In the genomic region with DNA sequence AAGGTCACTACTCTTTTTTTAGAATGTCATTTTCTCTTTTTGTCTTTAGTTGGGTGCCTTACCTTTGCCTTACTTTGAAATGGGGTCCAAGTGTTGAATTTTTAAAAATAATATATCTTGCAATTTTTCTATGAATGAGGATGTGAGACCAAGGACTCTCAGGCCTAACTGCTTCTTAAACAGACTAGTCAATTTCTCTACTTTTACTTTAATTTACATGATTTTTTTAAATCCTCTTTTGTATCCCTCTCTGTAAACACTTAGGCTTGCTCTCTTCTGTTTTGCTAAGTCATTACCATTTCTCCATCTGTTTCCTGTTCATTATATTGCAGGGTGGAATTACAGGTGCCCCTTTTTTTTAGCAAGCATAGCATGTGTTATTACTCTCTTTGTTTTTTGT, we compare ENCODE assay signal across 26 cellular contexts.
DNase-seq lines count a peak whose midpoint lies in the region; ATAC-seq lines count a peak whose summit lies in the region.
"Had no signal": no experiment of that assay in that cellular context is flagged by ENCODE, and none has a peak within 500 bp of the region (broad histone marks: within the 10 kb centered on the region; RNA-seq: fewer than 3 reads in every experiment).

No MANE protein-coding gene starts in this region.

- H3K36me3 Mint-ChIP-seq in activated T-helper 1 cell treated with anti-CD3 and anti-CD28 coated beads, Interleukin-12 subunit alpha, Interleukin-12 subunit beta, Interleukin-2, Interleukin-4 antibody, amounts not matched to agents 30 ng/mL and 10 ng/mL and 1 ng/mL, durations not matched to agents 14 hours and 24 hours and 36 hours (ENCODE audit: low read depth) = no peaks in the 10 kb centered on the region
- H3K36me3 Mint-ChIP-seq: brain; CD8-positive, alpha-beta memory T cell had no signal

- peak; percentile 22 for ATAC-seq in GM19351 (IDR thresholded peaks at IDR 0.05; ENCODE audit: unreplicated experiment)
- no peak for ATAC-seq in GM21529 (IDR thresholded peaks at IDR 0.05; ENCODE audit: unreplicated experiment)
- ATAC-seq: A549; activated CD8-positive, alpha-beta T cell treated with anti-CD3 and anti-CD28 coated beads, Interleukin-2, amount 10 ng/mL, durations not matched to agents 7 days and 5 days; heart left ventricle; K562 had no signal

- intact Hi-C loops in activated T-helper 1 cell treated with anti-CD3 and anti-CD28 coated beads, Interleukin-12 subunit alpha, Interleukin-12 subunit beta, Interleukin-2, Interleukin-4 antibody, amounts not matched to agents 30 ng/mL and 10 ng/mL and 1 ng/mL, durations not matched to agents 14 hours and 24 hours and 36 hours (cut with micrococcal nuclease) = no loop called here

- DNase-seq in COR-L47 (lab: John Stamatoyannopoulos, UW) (peak; percentile 9), NCI-H1930 (lab: John Stamatoyannopoulos, UW) (peak; percentile 10 to 20), NCI-H748 (lab: John Stamatoyannopoulos, UW; ENCODE audit: unreplicated experiment) (peak; percentile 92), NCI-H82 treated with DMSO at 0.1 percent for 48 hours (lab: John Stamatoyannopoulos, UW; ENCODE audit: unreplicated experiment) (no peak), COLO829 (ENCODE audit: low spot score) (no peak)
- no peak for DNase-seq in activated T-helper 1 cell treated with anti-CD3 and anti-CD28 coated beads, Interleukin-12 subunit alpha, Interleukin-12 subunit beta, Interleukin-2, Interleukin-4 antibody, amounts not matched to agents 30 ng/mL and 10 ng/mL and 1 ng/mL, durations not matched to agents 14 hours and 24 hours and 36 hours (ENCODE audit: low spot score)
- DNase-seq: activated CD4-positive, alpha-beta T cell treated with anti-CD3 and anti-CD28 coated beads for 1 hour; activated CD8-positive, alpha-beta T cell treated with anti-CD3 and anti-CD28 coated beads, Interleukin-2, amount 10 ng/mL, durations not matched to agents 7 days and 5 days; activated naive CD4-positive, alpha-beta T cell; activated T-cell treated with anti-CD3 and anti-CD28 coated beads, Interleukin-2, amount 50 U/mL, for 1 hour; adrenal gland; CD8-positive, alpha-beta memory T cell; effector CD4-positive, alpha-beta T cell; erythroblast; GM23248; heart left ventricle; Peyer's patch; sigmoid colon; T-helper 1 cell had no signal

- H3K4me3 Mint-ChIP-seq in activated T-helper 1 cell treated with anti-CD3 and anti-CD28 coated beads, Interleukin-12 subunit alpha, Interleukin-12 subunit beta, Interleukin-2, Interleukin-4 antibody, amounts not matched to agents 30 ng/mL and 10 ng/mL and 1 ng/mL, durations not matched to agents 14 hours and 24 hours and 36 hours = no peak overlapping the region
- H3K4me3 Mint-ChIP-seq: activated CD8-positive, alpha-beta T cell treated with anti-CD3 and anti-CD28 coated beads, Interleukin-2, amount 10 ng/mL, durations not matched to agents 7 days and 5 days; brain; CD8-positive, alpha-beta memory T cell; stimulated activated naive CD8-positive, alpha-beta T cell treated with anti-CD3 and anti-CD28 coated beads, Interleukin-15, Interleukin-2, amounts not matched to agents 100 ng/mL and 50 ng/mL, for 24 hours had no signal

- no peaks in the 10 kb centered on the region for H3K9me3 Mint-ChIP-seq in activated T-helper 1 cell treated with anti-CD3 and anti-CD28 coated beads, Interleukin-12 subunit alpha, Interleukin-12 subunit beta, Interleukin-2, Interleukin-4 antibody, amounts not matched to agents 30 ng/mL and 10 ng/mL and 1 ng/mL, durations not matched to agents 14 hours and 24 hours and 36 hours
- H3K9me3 Mint-ChIP-seq: brain; stimulated activated naive CD8-positive, alpha-beta T cell treated with anti-CD3 and anti-CD28 coated beads, Interleukin-15, Interleukin-2, amounts not matched to agents 100 ng/mL and 50 ng/mL, for 24 hours had no signal

- no peak overlapping the region for H3K27ac Mint-ChIP-seq in activated T-helper 1 cell treated with anti-CD3 and anti-CD28 coated beads, Interleukin-12 subunit alpha, Interleukin-12 subunit beta, Interleukin-2, Interleukin-4 antibody, amounts not matched to agents 30 ng/mL and 10 ng/mL and 1 ng/mL, durations not matched to agents 14 hours and 24 hours and 36 hours
- H3K27ac Mint-ChIP-seq: activated CD8-positive, alpha-beta T cell treated with anti-CD3 and anti-CD28 coated beads, Interleukin-2, amount 10 ng/mL, durations not matched to agents 7 days and 5 days; brain; CD8-positive, alpha-beta memory T cell; progenitor cell of endocrine pancreas; stimulated activated naive CD8-positive, alpha-beta T cell treated with anti-CD3 and anti-CD28 coated beads, Interleukin-15, Interleukin-2, amounts not matched to agents 100 ng/mL and 50 ng/mL, for 24 hours had no signal

- H3K27me3 Mint-ChIP-seq in activated T-helper 1 cell treated with anti-CD3 and anti-CD28 coated beads, Interleukin-12 subunit alpha, Interleukin-12 subunit beta, Interleukin-2, Interleukin-4 antibody, amounts not matched to agents 30 ng/mL and 10 ng/mL and 1 ng/mL, durations not matched to agents 14 hours and 24 hours and 36 hours (ENCODE audit: insufficient read depth) = no peaks in the 10 kb centered on the region
- H3K27me3 Mint-ChIP-seq: brain; CD8-positive, alpha-beta memory T cell; progenitor cell of endocrine pancreas; stimulated activated naive CD8-positive, alpha-beta T cell treated with anti-CD3 and anti-CD28 coated beads, Interleukin-15, Interleukin-2, amounts not matched to agents 100 ng/mL and 50 ng/mL, for 24 hours had no signal

- no peaks in the 10 kb centered on the region for H3K4me1 Mint-ChIP-seq in activated T-helper 1 cell treated with anti-CD3 and anti-CD28 coated beads, Interleukin-12 subunit alpha, Interleukin-12 subunit beta, Interleukin-2, Interleukin-4 antibody, amounts not matched to agents 30 ng/mL and 10 ng/mL and 1 ng/mL, durations not matched to agents 14 hours and 24 hours and 36 hours (ENCODE audit: low read depth)
- H3K4me1 Mint-ChIP-seq: brain; CD8-positive, alpha-beta memory T cell had no signal

Comparison
In these comparisons a context has a peak if more than half of its experiments do, and no peak if none do; other contexts are left out.
1. DNase-seq: peak in COR-L47 (single experiment), NCI-H1930 (2 of 2) and NCI-H748 (single experiment); none in NCI-H82 treated with DMSO at 0.1 percent for 48 hours (single experiment), activated T-helper 1 cell treated with anti-CD3 and anti-CD28 coated beads, Interleukin-12 subunit alpha, Interleukin-12 subunit beta, Interleukin-2, Interleukin-4 antibody, amounts not matched to agents 30 ng/mL and 10 ng/mL and 1 ng/mL, durations not matched to agents 14 hours and 24 hours and 36 hours (single experiment) and COLO829 (single experiment).